In genomic region chr1:99374109-99374508, GRCh38 we compare ENCODE assay signal across 2 cellular contexts.
TF ChIP-seq lines count a peak whose summit lies in the region.

No MANE protein-coding gene starts in this region.

TF ChIP-seq in IMR-90, 13 proteins besides CTCF, POLR2A, EP300 and RAD21:
- peak; percentile 89 for TF ChIP-seq CEBPB (IDR thresholded peaks at IDR 0.05; ENCODE audit: low read depth, low read length)
- no peak for TF ChIP-seq FOS (IDR thresholded peaks at IDR 0.05; ENCODE audit: low read depth, low read length)

TF ChIP-seq in H1, 55 proteins besides CTCF, POLR2A, EP300 and RAD21:
- TF ChIP-seq CHD2 (IDR thresholded peaks at IDR 0.05; ENCODE audit: low read length) (no peak), JUN (IDR thresholded peaks at IDR 0.05; ENCODE audit: low read depth, low read length) (no peak), CBX5 (IDR thresholded peaks at IDR 0.05; ENCODE audit: low read depth, low read length) (no peak), ASH2L (IDR thresholded peaks at IDR 0.05; ENCODE audit: low read length) (no peak), CEBPB (IDR thresholded peaks at IDR 0.05; ENCODE audit: low read depth, low read length) (peak; percentile 90), RBBP5 (IDR thresholded peaks at IDR 0.05; ENCODE audit: borderline replicate concordance, low read depth, low read length) (no peak), GTF2F1 (IDR thresholded peaks at IDR 0.05; ENCODE audit: borderline replicate concordance, low read depth, low read length) (no peak), TAF7 (optimal IDR thresholded peaks at IDR 0.05; ENCODE audit: borderline replicate concordance, low read depth, low read length) (no peak)
